Comparison of ENCODE assay signal across 27 cellular contexts in the genomic region with DNA sequence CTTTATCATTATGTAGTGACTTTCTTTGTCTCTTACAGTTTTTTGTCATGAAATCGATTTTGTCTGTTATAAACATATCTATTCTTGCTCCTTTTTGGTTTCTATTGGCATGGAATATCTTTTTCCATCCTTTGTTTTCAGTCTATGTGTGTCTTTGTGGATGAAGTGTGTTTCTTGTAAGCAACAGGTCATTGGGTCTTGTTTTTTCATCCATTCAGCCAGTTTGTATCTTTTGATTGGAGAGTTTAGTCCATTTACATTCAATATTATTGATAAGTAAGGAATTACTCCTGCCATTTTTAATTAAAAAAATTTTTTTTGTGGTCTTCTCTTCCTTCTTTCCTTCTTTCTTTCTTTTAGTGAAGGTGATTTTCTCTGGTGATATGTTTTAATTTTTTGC.
"Had no signal": no experiment of that assay in that cellular context is flagged by ENCODE, and none has a peak within 500 bp of the region (broad histone marks: within the 10 kb centered on the region; RNA-seq: fewer than 3 reads in every experiment).

No MANE protein-coding gene starts in this region.

- H3K4me1 ChIP-seq: stomach, suprapubic skin, testis, thyroid gland, tibial artery, tibial nerve, transverse colon, upper lobe of left lung, upper lobe of right lung, uterus, vagina had no signal

- ATAC-seq: stimulated activated effector memory CD8-positive, alpha-beta T cell treated with anti-CD3 and anti-CD28 coated beads, Interleukin-12 subunit alpha, Interleukin-12 subunit beta, amount 100 ng/mL, for 72 hours; stimulated activated memory B cell treated with anti-CD40 and anti-IgM and Interleukin-4, amounts not matched to agents 10 μg/mL and 1 μg/mL and 100 μg/mL, for 72 hours; stimulated activated naive B cell treated with anti-CD40 and anti-IgM and Interleukin-4, amounts not matched to agents 10 μg/mL and 1 μg/mL and 100 μg/mL, for 72 hours; stimulated activated naive CD8-positive, alpha-beta T cell treated with anti-CD3 and anti-CD28 coated beads, Interleukin-15, amount 100 ng/mL, for 72 hours; stimulated activated naive CD8-positive, alpha-beta T cell treated with anti-CD3 and anti-CD28 coated beads, Interleukin-15, Interleukin-2, amounts not matched to agents 100 U/mL and 50 U/mL, for 24 hours; upper lobe of right lung had no signal

- H3K27ac ChIP-seq: stomach, suprapubic skin, testis, thoracic aorta, thyroid gland, tibial artery, tibial nerve, transverse colon, upper lobe of left lung, upper lobe of right lung, uterus, vagina had no signal

- H3K9me3 ChIP-seq: testis, thyroid gland, upper lobe of right lung, uterus, vagina had no signal

- H3K4me3 ChIP-seq: stomach, suprapubic skin, testis, thoracic aorta, thyroid gland, tibial artery, tibial nerve, transverse colon, upper lobe of left lung, upper lobe of right lung, uterus, vagina had no signal

- FAIRE-seq: urothelium cell line had no signal

- DNase-seq: stimulated activated CD4-positive, alpha-beta T cell treated with anti-CD3 and anti-CD28 coated beads, Interleukin-2, amount 100 ng/mL, for 48 hours; stimulated activated CD4-positive, alpha-beta T cell treated with anti-CD3 and anti-CD28 coated beads, Interleukin-4, amount 100 ng/mL, for 1 hour; stimulated activated CD4-positive, alpha-beta T cell treated with anti-CD3 and anti-CD28 coated beads, Interleukin-4, amount 100 ng/mL, for 24 hours; stimulated activated CD4-positive, alpha-beta T cell treated with anti-CD3 and anti-CD28 coated beads, Interleukin-4, amount 100 ng/mL, for 4 hours; stimulated activated CD8-positive, alpha-beta memory T cell treated with anti-CD3 and anti-CD28 coated beads, Interleukin-4, amount 100 ng/mL, for 48 hours; stimulated activated naive B cell treated with anti-CD40 and anti-IgM and Interleukin-4, amounts not matched to agents 10 μg/mL and 1 μg/mL and 100 μg/mL, for 72 hours; stimulated activated naive CD4-positive, alpha-beta T cell; stimulated activated naive CD4-positive, alpha-beta T cell treated with Interleukin-2 at 50 U/mL for 16 hours; stimulated activated naive CD8-positive, alpha-beta T cell treated with anti-CD3 and anti-CD28 coated beads, Interleukin-15, amount 100 ng/mL, for 72 hours; stimulated activated naive CD8-positive, alpha-beta T cell treated with anti-CD3 and anti-CD28 coated beads, Interleukin-15, Interleukin-2, amounts not matched to agents 100 U/mL and 50 U/mL, for 24 hours; stomach; substantia nigra; testis; thyroid gland; tibial artery; transverse colon; trophoblast cell; upper lobe of left lung; upper lobe of right lung; uterus had no signal

- H3K36me3 ChIP-seq: stomach, suprapubic skin, thoracic aorta, thyroid gland, transverse colon, upper lobe of left lung, upper lobe of right lung, uterus, vagina had no signal

- H3K27me3 ChIP-seq: stomach, suprapubic skin, testis, thyroid gland, tibial artery, tibial nerve, transverse colon, upper lobe of left lung, upper lobe of right lung, uterus, vagina had no signal
